Comparison of ENCODE assay signal across 34 cellular contexts in the genomic region with DNA sequence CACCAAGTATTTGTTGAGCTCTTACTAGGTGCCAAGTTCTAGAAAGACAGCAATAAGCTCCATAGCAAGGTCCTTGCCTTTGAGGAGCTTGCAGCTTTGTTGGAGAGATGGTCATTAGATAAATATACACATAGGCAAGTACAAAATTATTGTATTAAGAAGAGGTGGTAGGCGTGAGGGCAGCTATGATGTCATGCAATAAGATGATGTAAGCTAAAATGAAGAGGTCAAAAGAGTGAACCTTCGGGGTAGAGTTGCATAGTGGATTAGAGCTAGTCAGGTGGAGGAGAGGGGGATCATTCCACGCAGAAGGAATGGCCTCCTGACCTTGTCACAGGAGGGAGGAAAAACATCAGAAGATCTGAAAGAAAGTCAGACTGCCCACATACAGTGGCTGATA.
"Had no signal": no experiment of that assay in that cellular context is flagged by ENCODE, and none has a peak within 500 bp of the region (broad histone marks: within the 10 kb centered on the region; RNA-seq: fewer than 3 reads in every experiment).

No MANE protein-coding gene starts in this region.

- H3K27me3 ChIP-seq: MG63 had no signal

- DNase-seq: Karpas-422, Kasumi-1, MG63, MM.1S, MV-4-11, NCI-H1048, NCI-H1092, NCI-H1092 treated with DMSO at 0.1 percent for 48 hours, NCI-H1105, NCI-H1105 treated with DMSO at 0.1 percent for 48 hours, NCI-H1417, NCI-H1417 treated with DMSO at 0.1 percent for 48 hours, NCI-H1436, NCI-H1436 treated with DMSO at 0.1 percent for 48 hours, NCI-H146, NCI-H1694, NCI-H1694 treated with DMSO at 0.1 percent for 48 hours, NCI-H187, NCI-H187 treated with DMSO at 0.1 percent for 48 hours, NCI-H1930, NCI-H2029, NCI-H2029 treated with DMSO at 0.1 percent for 48 hours, NCI-H2081, NCI-H2081 treated with DMSO at 0.1 percent for 48 hours, NCI-H2107, NCI-H2171, NCI-H2171 treated with DMSO at 0.1 percent for 48 hours, NCI-H2227 treated with DMSO at 0.1 percent for 48 hours, NCI-H226, NCI-H345, NCI-H446, NCI-H446 treated with DMSO at 0.1 percent for 48 hours, NCI-H510A, NCI-H510A treated with DMSO at 0.1 percent for 48 hours had no signal

- H3K4me3 ChIP-seq: MG63 had no signal

- H3K36me3 ChIP-seq: MG63 had no signal

- H3K9me3 ChIP-seq: MG63 had no signal
